In genomic region chr11:85752890-85753581, GRCh38 we compare ENCODE assay signal across 12 cellular contexts. TPM values are rescaled to one million over a fixed set of nuclear protein-coding genes. Genes with fewer than 3 reads are reported as not detected.
DNase-seq lines count a peak whose midpoint lies in the region; ATAC-seq and TF ChIP-seq lines count a peak whose summit lies in the region.
"Had no signal": no experiment of that assay in that cellular context is flagged by ENCODE, and none has a peak within 500 bp of the region (broad histone marks: within the 10 kb centered on the region; RNA-seq: fewer than 3 reads in every experiment).

No MANE protein-coding gene starts in this region.

- peaks cover 32% of the 10 kb centered on the region for H3K36me3 Mint-ChIP-seq in activated CD4-positive, alpha-beta T cell treated with anti-CD3 and anti-CD28 coated beads, Interleukin-2, amount 10 ng/mL, durations not matched to agents 24 days and 14 days (ENCODE audit: low read depth)

- peak; percentile 97 for DNase-seq in activated CD4-positive, alpha-beta T cell treated with anti-CD3 and anti-CD28 coated beads, Interleukin-2, amount 10 ng/mL, durations not matched to agents 24 days and 14 days
- peak in 3 of 4 donors; percentile 15 to 51 (median 20) for DNase-seq in body of pancreas
- DNase-seq in stimulated activated CD4-positive, alpha-beta T cell treated with anti-CD3 and anti-CD28 coated beads, Interleukin-4, amount 100 ng/mL, for 4 hours: peak; percentile 61 to 94
- DNase-seq in AML-193 (lab: John Stamatoyannopoulos, UW): no peak
- no peak for DNase-seq in NCI-H1694 (lab: John Stamatoyannopoulos, UW)
- DNase-seq: DMS79, NCI-H1417 had no signal

- no peak for TF ChIP-seq POLR2A in body of pancreas (IDR thresholded peaks at IDR 0.05)

- ATAC-seq in GM18511 (IDR thresholded peaks at IDR 0.05; ENCODE audit: unreplicated experiment) (peak; percentile 51), body of pancreas (no peak), GM19452 (IDR thresholded peaks at IDR 0.05; ENCODE audit: unreplicated experiment) (no peak), HG02588 (IDR thresholded peaks at IDR 0.05; ENCODE audit: unreplicated experiment) (no peak)
- ATAC-seq: right cardiac atrium had no signal

- no peaks in the 10 kb centered on the region for H3K27me3 ChIP-seq in body of pancreas
- H3K27me3 ChIP-seq: heart left ventricle had no signal

- peaks cover 8% of the 10 kb centered on the region for H3K4me1 ChIP-seq in body of pancreas

- H3K27me3 Mint-ChIP-seq in activated CD4-positive, alpha-beta T cell treated with anti-CD3 and anti-CD28 coated beads, Interleukin-2, amount 10 ng/mL, durations not matched to agents 24 days and 14 days: peaks cover 2% of the 10 kb centered on the region

- H3K4me3 ChIP-seq in body of pancreas: no peak overlapping the region
- H3K4me3 ChIP-seq: heart left ventricle had no signal

- peak overlapping the region; percentile 97 for H3K27ac Mint-ChIP-seq in activated CD4-positive, alpha-beta T cell treated with anti-CD3 and anti-CD28 coated beads, Interleukin-2, amount 10 ng/mL, durations not matched to agents 24 days and 14 days

- H3K4me3 Mint-ChIP-seq in activated CD4-positive, alpha-beta T cell treated with anti-CD3 and anti-CD28 coated beads, Interleukin-2, amount 10 ng/mL, durations not matched to agents 24 days and 14 days: peak overlapping the region; percentile 78

- peaks cover 88% of the 10 kb centered on the region for H3K4me1 Mint-ChIP-seq in activated CD4-positive, alpha-beta T cell treated with anti-CD3 and anti-CD28 coated beads, Interleukin-2, amount 10 ng/mL, durations not matched to agents 24 days and 14 days

- no peaks in the 10 kb centered on the region for H3K36me3 ChIP-seq in body of pancreas (replicated peaks in 1 of 2; ENCODE audit: insufficient read depth in 1 of 2, low read depth in 2 of 2)
- H3K36me3 ChIP-seq: heart left ventricle had no signal

- H3K27ac ChIP-seq in body of pancreas: no peak overlapping the region

- WGBS in body of pancreas, 2 donors: 76 to 86% methylated on average over 7 of the region's 7 CpGs

- H3K9me3 ChIP-seq in body of pancreas: no peaks in the 10 kb centered on the region
- H3K9me3 ChIP-seq: heart left ventricle had no signal

- H3K9me3 Mint-ChIP-seq in activated CD4-positive, alpha-beta T cell treated with anti-CD3 and anti-CD28 coated beads, Interleukin-2, amount 10 ng/mL, durations not matched to agents 24 days and 14 days: no peaks in the 10 kb centered on the region

- TF ChIP-seq CTCF in body of pancreas (IDR thresholded peaks at IDR 0.05): no peak

- intact Hi-C loops in activated CD4-positive, alpha-beta T cell treated with anti-CD3 and anti-CD28 coated beads, Interleukin-2, amount 10 ng/mL, durations not matched to agents 24 days and 14 days (cut with micrococcal nuclease): loop anchor here (1.0 to 10.0 kb wide), 12 partner anchors 15 to 1052 kb away; partner anchors contain the start of genes CREBZF, PICALM, PRSS23 and TMEM126B
- intact Hi-C loops in body of pancreas (cut with DNase I): no loop called here

RNA-seq across cellular contexts. Expression of gene SYTL2, which starts 57.9 kb away (rescaled TPM):
- 13.9 and 14.3 TPM in 2 replicates for total RNA-seq in activated CD4-positive, alpha-beta T cell treated with anti-CD3 and anti-CD28 coated beads, Interleukin-2, amount 10 ng/mL, durations not matched to agents 24 days and 14 days
- 10 to 100 TPM; 28.3 to 55.3 TPM for total RNA-seq in body of pancreas

Comparison
In these comparisons a context has a peak if more than half of its experiments do, and no peak if none do; other contexts are left out.
1. DNase-seq: peak in activated CD4-positive, alpha-beta T cell treated with anti-CD3 and anti-CD28 coated beads, Interleukin-2, amount 10 ng/mL, durations not matched to agents 24 days and 14 days (single experiment), body of pancreas (3 of 4) and stimulated activated CD4-positive, alpha-beta T cell treated with anti-CD3 and anti-CD28 coated beads, Interleukin-4, amount 100 ng/mL, for 4 hours (2 of 2); none in AML-193 (0 of 2) and NCI-H1694 (single experiment).